Comparison of ENCODE assay signal across 1 cellular context in genomic region chr6:106790146-106790770, GRCh38.
TF ChIP-seq lines count a peak whose summit lies in the region.

No MANE protein-coding gene starts in this region.

TF ChIP-seq in HepG2, 621 proteins besides CTCF, POLR2A, EP300 and RAD21 (continued from another document):
- TF ChIP-seq ZBED4 (CRISPR knock-in tag; IDR thresholded peaks at IDR 0.05; ENCODE audit: borderline replicate concordance) (peak; percentile 53; the same call in 1 of the 2 replicates), ZMYM4 (CRISPR knock-in tag; IDR thresholded peaks at IDR 0.05) (0 out of 2 replicates have a peak, but pooled peaks have one; percentile 13), RFXANK (CRISPR knock-in tag; IDR thresholded peaks at IDR 0.05) (no peak), PRMT3 (CRISPR knock-in tag; IDR thresholded peaks at IDR 0.05; ENCODE audit: borderline replicate concordance, low read depth) (no peak), MXD1 (CRISPR knock-in tag; IDR thresholded peaks at IDR 0.05) (no peak), ATAD3A (CRISPR knock-in tag; IDR thresholded peaks at IDR 0.05) (no peak), ZNF280B (CRISPR knock-in tag; IDR thresholded peaks at IDR 0.05; ENCODE audit: borderline replicate concordance) (no peak), ZBTB10 (CRISPR knock-in tag; IDR thresholded peaks at IDR 0.05; ENCODE audit: borderline replicate concordance) (no peak), CREB3 (CRISPR knock-in tag; IDR thresholded peaks at IDR 0.05) (no peak)
